Comparison of ENCODE assay signal across 14 cellular contexts in genomic region chr7:64685741-64686140, GRCh38. TPM values are rescaled to one million over a fixed set of nuclear protein-coding genes. Genes with fewer than 3 reads are reported as not detected.
DNase-seq lines count a peak whose midpoint lies in the region; ATAC-seq and TF ChIP-seq lines count a peak whose summit lies in the region.
"Had no signal": no experiment of that assay in that cellular context is flagged by ENCODE, and none has a peak within 500 bp of the region (broad histone marks: within the 10 kb centered on the region; RNA-seq: fewer than 3 reads in every experiment).

No MANE protein-coding gene starts in this region.

- peaks cover 29% of the 10 kb centered on the region for H3K36me3 Mint-ChIP-seq in activated T-helper 17 cell treated with anti-CD3 and anti-CD28 coated beads, Interleukin-2, amount 50 U/mL, for 72 hours (ENCODE audit: low read depth)
- H3K36me3 Mint-ChIP-seq in natural killer cell, result no peaks in the 10 kb centered on the region

- peak overlapping the region in 7 of 11 experiments; percentile 5 to 46 (median 20); a peak in 6 of 22 replicates for H3K4me2 ChIP-seq in BLaER1 treated with 17β-estradiol and CSF1 and Interleukin-3, amounts not matched to agents 10 nM and 100 nM

- DNase-seq in HL-60 (ENCODE audit: low read depth in 1 of 2, low spot score in 1 of 2) (no peak), natural killer cell (no peak), NCI-H446 treated with DMSO at 0.1 percent for 48 hours (lab: John Stamatoyannopoulos, UW) (no peak)
- DNase-seq: activated CD4-positive, alpha-beta T cell treated with anti-CD3 and anti-CD28 coated beads, Interleukin-2, amount 10 ng/mL, durations not matched to agents 7 days and 5 days; NCI-H1930; stimulated activated CD4-positive, alpha-beta T cell treated with anti-CD3 and anti-CD28 coated beads, Interleukin-4, amount 100 ng/mL, for 1 hour; upper lobe of right lung had no signal

- no peaks in the 10 kb centered on the region for H3K27me3 Mint-ChIP-seq in activated T-helper 17 cell treated with anti-CD3 and anti-CD28 coated beads, Interleukin-2, amount 50 U/mL, for 72 hours
- no peaks in the 10 kb centered on the region for H3K27me3 Mint-ChIP-seq in natural killer cell (ENCODE audit: low read depth in 2 of 2)
- H3K27me3 Mint-ChIP-seq: activated CD4-positive, alpha-beta T cell treated with anti-CD3 and anti-CD28 coated beads, Interleukin-2, amount 10 ng/mL, durations not matched to agents 7 days and 5 days had no signal

- intact Hi-C loops in natural killer cell (cut with micrococcal nuclease), result no loop called here

- H3K4me3 ChIP-seq in BLaER1 treated with 17β-estradiol and CSF1 and Interleukin-3, amounts not matched to agents 10 nM and 100 nM, result peak overlapping the region in 4 of 10 experiments; percentile 10 to 28 (median 22); a peak in 3 of 20 replicates
- H3K4me3 ChIP-seq in HL-60 (replicated peaks; ENCODE audit: insufficient read depth, low read length), result no peak overlapping the region
- H3K4me3 ChIP-seq: upper lobe of right lung had no signal

- H3K27me3 ChIP-seq in BLaER1 treated with 17β-estradiol and CSF1 and Interleukin-3, amounts not matched to agents 10 nM and 100 nM, result no peaks in the 10 kb centered on the region; a peak in 1 of 22 replicates
- no peaks in the 10 kb centered on the region for H3K27me3 ChIP-seq in HL-60 (ENCODE audit: insufficient read depth, poor library complexity, severe bottlenecking)
- H3K27me3 ChIP-seq: upper lobe of right lung had no signal

- peaks cover 99 to 100% (median 100%) of the 10 kb centered on the region in 11 experiments for H3K9me3 ChIP-seq in BLaER1 treated with 17β-estradiol and CSF1 and Interleukin-3, amounts not matched to agents 10 nM and 100 nM (replicated peaks in 1 of 11)
- H3K9me3 ChIP-seq: upper lobe of right lung had no signal

- H3K4me1 ChIP-seq in BLaER1 treated with 17β-estradiol and CSF1 and Interleukin-3, amounts not matched to agents 10 nM and 100 nM, result peaks cover 9 to 19% (median 12%) of the 10 kb centered on the region in 10 experiments; a peak in 17 of 20 replicates
- H3K4me1 ChIP-seq: upper lobe of right lung had no signal

- H3K9me3 Mint-ChIP-seq in activated T-helper 17 cell treated with anti-CD3 and anti-CD28 coated beads, Interleukin-2, amount 50 U/mL, for 72 hours, result peaks cover 18% of the 10 kb centered on the region
- H3K9me3 Mint-ChIP-seq in natural killer cell, result peaks cover 2% of the 10 kb centered on the region in 2 donors

- no peak for TF ChIP-seq CTCF in HL-60 (IDR thresholded peaks at IDR 0.05; ENCODE audit: insufficient read depth, low read length)
- TF ChIP-seq CTCF in natural killer cell (IDR thresholded peaks at IDR 0.05), result no peak

- peaks cover 100% of the 10 kb centered on the region in 11 experiments for H3K36me3 ChIP-seq in BLaER1 treated with 17β-estradiol and CSF1 and Interleukin-3, amounts not matched to agents 10 nM and 100 nM

- peak overlapping the region; percentile 75 for H3K4me3 Mint-ChIP-seq in activated T-helper 17 cell treated with anti-CD3 and anti-CD28 coated beads, Interleukin-2, amount 50 U/mL, for 72 hours
- H3K4me3 Mint-ChIP-seq in natural killer cell, result no peak overlapping the region
- H3K4me3 Mint-ChIP-seq: activated CD4-positive, alpha-beta T cell treated with anti-CD3 and anti-CD28 coated beads, Interleukin-2, amount 10 ng/mL, durations not matched to agents 7 days and 5 days; nephron; T-helper 1 cell treated with Interleukin-12 subunit alpha and Interleukin-12 subunit beta and Interleukin-4 antibody, amounts not matched to agents 30 μg/mL and 1 μg/mL, for 36 hours had no signal

- no peak overlapping the region for H3K9ac ChIP-seq in BLaER1 treated with 17β-estradiol and CSF1 and Interleukin-3, amounts not matched to agents 10 nM and 100 nM

- peak overlapping the region in 5 of 11 experiments; percentile 22 to 59 (median 55); a peak in 8 of 22 replicates for H3K27ac ChIP-seq in BLaER1 treated with 17β-estradiol and CSF1 and Interleukin-3, amounts not matched to agents 10 nM and 100 nM
- peak overlapping the region; percentile 84 for H3K27ac ChIP-seq in HL-60 (replicated peaks)
- H3K27ac ChIP-seq: upper lobe of right lung had no signal

- ATAC-seq in activated T-helper 17 cell treated with anti-CD3 and anti-CD28 coated beads, Interleukin-2, amount 50 U/mL, for 72 hours (replicated peaks), result no peak
- no peak for ATAC-seq in natural killer cell
- no peak for ATAC-seq in HG02884 (IDR thresholded peaks at IDR 0.05; ENCODE audit: unreplicated experiment)
- ATAC-seq in GM21825 (IDR thresholded peaks at IDR 0.05; ENCODE audit: unreplicated experiment), result no peak
- ATAC-seq: upper lobe of right lung had no signal

- peak overlapping the region; percentile 98 for H3K27ac Mint-ChIP-seq in activated T-helper 17 cell treated with anti-CD3 and anti-CD28 coated beads, Interleukin-2, amount 50 U/mL, for 72 hours
- H3K27ac Mint-ChIP-seq in natural killer cell, result peak overlapping the region; percentile 4 to 67
- H3K27ac Mint-ChIP-seq: activated CD4-positive, alpha-beta T cell treated with anti-CD3 and anti-CD28 coated beads, Interleukin-2, amount 10 ng/mL, durations not matched to agents 7 days and 5 days; activated T-helper 2 cell treated with anti-CD3 and anti-CD28 coated beads, Interferon-gamma antibody, Interleukin-2, Interleukin-4, amounts not matched to agents 10 μg/mL and 5 μg/mL and 100 μg/mL, durations not matched to agents 14 hours and 24 hours and 36 hours; nephron; T-helper 1 cell treated with Interleukin-12 subunit alpha and Interleukin-12 subunit beta and Interleukin-4 antibody, amounts not matched to agents 30 μg/mL and 1 μg/mL, for 36 hours had no signal

- peaks cover 40% of the 10 kb centered on the region for H3K4me1 Mint-ChIP-seq in activated T-helper 17 cell treated with anti-CD3 and anti-CD28 coated beads, Interleukin-2, amount 50 U/mL, for 72 hours
- H3K4me1 Mint-ChIP-seq in natural killer cell, result peaks cover 54 to 55% of the 10 kb centered on the region in 2 donors
- H3K4me1 Mint-ChIP-seq: nephron had no signal

- H4K20me1 ChIP-seq in BLaER1 treated with 17β-estradiol and CSF1 and Interleukin-3, amounts not matched to agents 10 nM and 100 nM, result peaks cover 0 to 22% (median 0%) of the 10 kb centered on the region in 11 experiments; a peak in 3 of 22 replicates

RNA-seq across cellular contexts. Expression of gene ZNF107, which starts 19.8 kb away (rescaled TPM):
- total RNA-seq in activated T-helper 17 cell treated with anti-CD3 and anti-CD28 coated beads, Interleukin-2, amount 50 U/mL, for 72 hours, result 10 to 100 TPM; 16.0 to 23.4 TPM
- 10 to 100 TPM; 10.3 to 13.3 (median 10.4) TPM for total RNA-seq in natural killer cell
